Comparison of ENCODE assay signal across 18 cellular contexts in the genomic region with DNA sequence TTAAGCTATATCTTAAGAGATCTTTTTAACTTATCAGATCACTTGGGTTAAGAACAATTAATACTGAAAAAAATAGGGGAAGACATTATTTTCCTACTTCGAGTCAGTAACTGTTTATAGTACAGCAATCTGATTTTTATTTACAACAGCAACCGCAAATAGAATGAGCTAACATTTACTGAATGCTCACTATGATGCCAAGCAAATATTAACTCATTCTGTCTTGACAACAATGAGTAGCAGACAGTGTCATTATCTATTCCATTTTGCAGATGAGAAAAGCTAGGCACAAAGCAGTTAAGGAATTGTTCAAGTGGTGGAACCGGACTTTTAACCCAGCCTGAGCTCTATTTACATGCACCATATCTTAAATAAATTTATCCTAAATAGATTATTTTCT.
"Had no signal": no experiment of that assay in that cellular context is flagged by ENCODE, and none has a peak within 500 bp of the region (broad histone marks: within the 10 kb centered on the region; RNA-seq: fewer than 3 reads in every experiment).

No MANE protein-coding gene starts in this region.

- ATAC-seq: esophagus mucosa; foreskin keratinocyte; left cardiac atrium; lower lobe of right lung; natural killer cell treated with Interleukin-12 subunit alpha and Interleukin-12 subunit beta and Interleukin-15 and Interleukin-18, amount 100 ng/mL, for 72 hours had no signal

- H3K4me2 ChIP-seq: hepatocyte had no signal

- H3K27ac ChIP-seq: foreskin keratinocyte, hepatocyte, left ventricle myocardium inferior, lower lobe of right lung, right atrium auricular region, suprapubic skin, thyroid gland had no signal

- H3K9me3 ChIP-seq: left ventricle myocardium inferior, lower lobe of right lung, right atrium auricular region, suprapubic skin, thyroid gland had no signal

- H2AFZ ChIP-seq: hepatocyte had no signal

- H3K4me1 ChIP-seq: foreskin keratinocyte, left ventricle myocardium inferior, lower lobe of right lung, right atrium auricular region, thyroid gland had no signal

- DNase-seq: effector memory CD4-positive, alpha-beta T cell; foreskin keratinocyte; head of caudate nucleus; kidney; left cardiac atrium; left ventricle myocardium inferior; lower lobe of right lung; midbrain; small intestine; stimulated activated CD4-positive, alpha-beta T cell treated with anti-CD3 and anti-CD28 coated beads, Interleukin-12 subunit alpha, Interleukin-12 subunit beta, amount 100 ng/mL, for 4 hours; stimulated activated CD4-positive, alpha-beta T cell treated with anti-CD3 and anti-CD28 coated beads, Interleukin-2, amount 100 ng/mL, for 48 hours; stimulated activated naive CD4-positive, alpha-beta T cell treated with Interleukin-2 at 50 U/mL for 16 hours; thyroid gland had no signal

- H3K79me2 ChIP-seq: hepatocyte had no signal

- H3K36me3 ChIP-seq: left ventricle myocardium inferior, lower lobe of right lung, right atrium auricular region, suprapubic skin, thyroid gland had no signal

- H3K27me3 ChIP-seq: foreskin keratinocyte, hepatocyte, right atrium auricular region, suprapubic skin, thyroid gland had no signal

- H3K4me3 ChIP-seq: hepatocyte, left ventricle myocardium inferior, lower lobe of right lung, right atrium auricular region, suprapubic skin, thyroid gland had no signal
